ENCODE assay signal across 19 cellular contexts in the genomic region with DNA sequence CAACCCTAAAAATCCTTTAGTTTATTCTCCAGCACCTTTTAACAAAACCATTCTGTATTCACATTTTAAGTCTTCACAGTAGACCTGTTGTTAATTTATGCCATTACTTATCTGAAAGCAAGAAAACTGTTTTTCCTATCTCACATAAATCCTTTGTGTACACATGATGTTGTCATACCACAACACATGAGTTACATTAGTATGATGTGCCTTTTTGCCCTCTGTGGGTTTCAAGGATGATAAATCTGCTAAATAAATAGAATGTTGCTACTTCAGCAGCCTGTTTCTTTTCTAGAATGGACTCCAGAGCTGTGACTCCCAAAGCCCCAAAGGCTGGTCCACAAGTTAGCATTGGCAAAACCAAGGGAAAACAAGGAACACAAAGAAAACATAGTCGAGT.
DNase-seq lines count a peak whose midpoint lies in the region; ATAC-seq, FAIRE-seq and TF ChIP-seq lines count a peak whose summit lies in the region.
"Had no signal": no experiment of that assay in that cellular context is flagged by ENCODE, and none has a peak within 500 bp of the region (broad histone marks: within the 10 kb centered on the region; RNA-seq: fewer than 3 reads in every experiment).

No MANE protein-coding gene starts in this region.

- H3K36me3 ChIP-seq in astrocyte (ENCODE audit: insufficient read depth, low read length) (no peaks in the 10 kb centered on the region), mucosa of descending colon (ENCODE audit: low read depth) (no peaks in the 10 kb centered on the region)
- H3K36me3 ChIP-seq: prostate gland had no signal

- H3K9me3 Mint-ChIP-seq in astrocyte (ENCODE audit: unreplicated experiment), result peaks cover 2% of the 10 kb centered on the region
- H3K9me3 Mint-ChIP-seq: naive thymus-derived CD4-positive, alpha-beta T cell had no signal

- intact Hi-C loops in mucosa of descending colon (cut with DNase I, micrococcal nuclease), result no loop called here

- peaks cover 13% of the 10 kb centered on the region for H3K27me3 ChIP-seq in astrocyte (ENCODE audit: insufficient read depth, low read length)
- H3K27me3 ChIP-seq: dorsolateral prefrontal cortex had no signal

- no peak for TF ChIP-seq CTCF in AG10803 (conservative IDR thresholded peaks at IDR 0.05; ENCODE audit: low read length)
- TF ChIP-seq CTCF in astrocyte (IDR thresholded peaks at IDR 0.05; ENCODE audit: insufficient read depth, low read depth, low read length), result no peak
- TF ChIP-seq CTCF in mucosa of descending colon (IDR thresholded peaks at IDR 0.05), result no peak

- no peaks in the 10 kb centered on the region for H4K20me1 ChIP-seq in astrocyte (ENCODE audit: insufficient read depth, low read length)

- H3K27ac Mint-ChIP-seq in astrocyte (ENCODE audit: unreplicated experiment), result no peak overlapping the region
- H3K27ac Mint-ChIP-seq: activated CD8-positive, alpha-beta memory T cell treated with anti-CD3 and anti-CD28 coated beads, Interleukin-2, amount 10 ng/mL, durations not matched to agents 7 days and 5 days; naive thymus-derived CD4-positive, alpha-beta T cell had no signal

- no peak overlapping the region for H2AFZ ChIP-seq in astrocyte (ENCODE audit: low read depth, low read length)

- H3K27me3 Mint-ChIP-seq in astrocyte (ENCODE audit: low read depth, unreplicated experiment), result no peaks in the 10 kb centered on the region

- H3K4me1 ChIP-seq in astrocyte (ENCODE audit: insufficient read depth, low read length), result no peaks in the 10 kb centered on the region
- H3K4me1 ChIP-seq in mucosa of descending colon (ENCODE audit: low read depth), result no peaks in the 10 kb centered on the region
- H3K4me1 ChIP-seq: foreskin keratinocyte, prostate gland had no signal

- FAIRE-seq in astrocyte (lab: Jason Lieb, UNC), result no peak
- FAIRE-seq: HTR-8/SVneo had no signal

- H3K79me2 ChIP-seq in astrocyte (ENCODE audit: insufficient read depth, low read length), result no peaks in the 10 kb centered on the region

- no peak for ATAC-seq in GM18519 (IDR thresholded peaks at IDR 0.05; ENCODE audit: low FRiP score, unreplicated experiment)
- ATAC-seq in mucosa of descending colon, result no peak
- ATAC-seq: activated CD8-positive, alpha-beta memory T cell treated with anti-CD3 and anti-CD28 coated beads, Interleukin-2, amount 10 ng/mL, durations not matched to agents 7 days and 5 days; foreskin keratinocyte; naive thymus-derived CD4-positive, alpha-beta T cell had no signal

- H3K9ac ChIP-seq in astrocyte (ENCODE audit: low read length), result no peak overlapping the region

- H3K4me3 Mint-ChIP-seq in astrocyte (ENCODE audit: unreplicated experiment), result no peak overlapping the region
- H3K4me3 Mint-ChIP-seq: activated CD8-positive, alpha-beta memory T cell treated with anti-CD3 and anti-CD28 coated beads, Interleukin-2, amount 10 ng/mL, durations not matched to agents 7 days and 5 days; naive thymus-derived CD4-positive, alpha-beta T cell had no signal

- no peak overlapping the region for H3K4me3 ChIP-seq in AG10803 (ENCODE audit: low read length)
- no peak overlapping the region for H3K4me3 ChIP-seq in astrocyte (ENCODE audit: insufficient read depth, low read depth, low read length)
- H3K4me3 ChIP-seq in mucosa of descending colon, result no peak overlapping the region
- H3K4me3 ChIP-seq: dorsolateral prefrontal cortex, prostate gland had no signal

- H3K4me2 ChIP-seq in astrocyte (ENCODE audit: low read length), result no peak overlapping the region

- DNase-seq in AG10803 (ENCODE audit: low read depth), result peak; percentile 39
- peak; percentile 48 for DNase-seq in HT1080 (ENCODE audit: low read depth)
- peak; percentile 17 for DNase-seq in astrocyte (ENCODE audit: low read depth)
- DNase-seq in foreskin melanocyte, result peak; percentile 63
- DNase-seq in C1 segment of cervical spinal cord (lab: John Stamatoyannopoulos, UW), result no peak
- no peak for DNase-seq in mesenteric fat pad (ENCODE audit: low spot score)
- DNase-seq in mucosa of descending colon, result no peak
- DNase-seq: activated CD4-positive, alpha-beta T cell treated with anti-CD3 and anti-CD28 coated beads for 1 hour; activated CD8-positive, alpha-beta memory T cell treated with anti-CD3 and anti-CD28 coated beads, Interleukin-2, amount 10 ng/mL, durations not matched to agents 7 days and 5 days; DMS 273 treated with DMSO at 0.1 percent for 48 hours; dorsolateral prefrontal cortex; foreskin keratinocyte; naive thymus-derived CD4-positive, alpha-beta T cell; NCI-H2029 treated with DMSO at 0.1 percent for 48 hours; NCI-H774; T-helper 2 cell had no signal

- H3K36me3 Mint-ChIP-seq in astrocyte (ENCODE audit: low read depth, unreplicated experiment), result no peaks in the 10 kb centered on the region
- H3K36me3 Mint-ChIP-seq: activated CD8-positive, alpha-beta memory T cell treated with anti-CD3 and anti-CD28 coated beads, Interleukin-2, amount 10 ng/mL, durations not matched to agents 7 days and 5 days; naive thymus-derived CD4-positive, alpha-beta T cell had no signal

- H3K9me3 ChIP-seq in astrocyte (ENCODE audit: insufficient read depth, low read depth, low read length), result no peaks in the 10 kb centered on the region
- H3K9me3 ChIP-seq in mucosa of descending colon, result no peaks in the 10 kb centered on the region
- H3K9me3 ChIP-seq: prostate gland had no signal

- H3K4me1 Mint-ChIP-seq in astrocyte (ENCODE audit: low read depth, unreplicated experiment), result no peaks in the 10 kb centered on the region
- H3K4me1 Mint-ChIP-seq: activated CD8-positive, alpha-beta memory T cell treated with anti-CD3 and anti-CD28 coated beads, Interleukin-2, amount 10 ng/mL, durations not matched to agents 7 days and 5 days had no signal

- no peak overlapping the region for H3K27ac ChIP-seq in astrocyte (ENCODE audit: low read depth, low read length)
- H3K27ac ChIP-seq: dorsolateral prefrontal cortex, foreskin keratinocyte, prostate gland had no signal

Comparison
In these comparisons a context has a peak if more than half of its experiments do, and no peak if none do; other contexts are left out.
1. DNase-seq: peak in AG10803 (single experiment), HT1080 (single experiment), astrocyte (single experiment) and foreskin melanocyte (single experiment); none in C1 segment of cervical spinal cord (0 of 14), mesenteric fat pad (single experiment) and mucosa of descending colon (0 of 3).